In the genomic region with DNA sequence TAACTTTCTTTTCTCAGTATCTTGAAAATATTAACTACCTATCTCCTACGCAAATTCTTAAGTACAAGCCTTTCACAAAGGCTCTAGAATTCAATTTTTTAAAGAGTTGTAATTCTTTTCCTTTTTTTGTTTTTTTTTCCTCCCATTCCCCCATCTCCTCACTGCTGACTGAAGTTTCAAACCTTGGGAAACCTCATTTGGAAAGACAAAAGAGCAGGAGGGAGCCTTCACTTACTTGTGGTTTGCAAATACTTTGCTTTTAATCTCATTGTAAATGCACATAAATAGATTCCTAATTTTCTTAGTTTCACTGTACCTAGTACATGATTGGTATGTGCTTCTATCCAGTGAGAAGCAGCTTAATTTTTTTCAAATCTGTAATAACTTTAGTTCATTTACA, we compare ENCODE assay signal across 30 cellular contexts. TPM values are rescaled to one million over a fixed set of nuclear protein-coding genes. Genes with fewer than 3 reads are reported as not detected.
"Had no signal": no experiment of that assay in that cellular context is flagged by ENCODE, and none has a peak within 500 bp of the region (broad histone marks: within the 10 kb centered on the region; RNA-seq: fewer than 3 reads in every experiment).

No MANE protein-coding gene starts in this region.

- DNase-seq: colonic mucosa; effector CD8-positive, alpha-beta T cell; endodermal cell; foreskin keratinocyte; heart left ventricle; kidney; naive thymus-derived CD4-positive, alpha-beta T cell; nucleus accumbens; stimulated activated CD4-positive, alpha-beta T cell treated with anti-CD3 and anti-CD28 coated beads, Interleukin-12 subunit alpha, Interleukin-12 subunit beta, amount 100 ng/mL, for 4 hours; stimulated activated CD4-positive, alpha-beta T cell treated with anti-CD3 and anti-CD28 coated beads, Interleukin-1b, Interleukin-23, amount 100 ng/mL, for 48 hours; stimulated activated CD4-positive, alpha-beta T cell treated with anti-CD3 and anti-CD28 coated beads, Interleukin-4, amount 100 ng/mL, for 24 hours; stimulated activated naive CD4-positive, alpha-beta T cell treated with Interleukin-2 at 50 U/mL for 16 hours; stomach; thyroid gland; trophoblast cell had no signal

- H3K27ac Mint-ChIP-seq: dendritic cell treated with granulocyte-macrophage colony-stimulating factor and Interleukin-4, amounts not matched to agents 40 ng/mL and 50 ng/mL, for 4 days; endodermal cell; memory B cell; mesothelial cell of epicardium; naive thymus-derived CD4-positive, alpha-beta T cell; nephron; stimulated activated effector memory CD8-positive, alpha-beta T cell treated with anti-CD3 and anti-CD28 coated beads, Interleukin-12 subunit alpha, Interleukin-12 subunit beta, amount 100 ng/mL, for 72 hours had no signal

- H2AFZ ChIP-seq: hepatocyte had no signal

- H3K4me1 ChIP-seq: colonic mucosa, foreskin keratinocyte, gastroesophageal sphincter, heart left ventricle, prostate gland, right atrium auricular region, stomach, thyroid gland, vagina had no signal

- H3K9me3 ChIP-seq: colonic mucosa, gastroesophageal sphincter, heart left ventricle, prostate gland, right atrium auricular region, stomach, thyroid gland, vagina had no signal

- H3K36me3 Mint-ChIP-seq: mesothelial cell of epicardium; stimulated activated effector memory CD8-positive, alpha-beta T cell treated with anti-CD3 and anti-CD28 coated beads, Interleukin-12 subunit alpha, Interleukin-12 subunit beta, amount 100 ng/mL, for 72 hours had no signal

- H3K27me3 ChIP-seq: colonic mucosa, gastroesophageal sphincter, heart left ventricle, hepatocyte, right atrium auricular region, stomach, thyroid gland, vagina had no signal

- H3K4me2 ChIP-seq: hepatocyte, smooth muscle cell had no signal

- H3K79me2 ChIP-seq: hepatocyte had no signal

- H3K9me3 Mint-ChIP-seq: dendritic cell treated with granulocyte-macrophage colony-stimulating factor and Interleukin-4, amounts not matched to agents 40 ng/mL and 50 ng/mL, for 4 days; nephron had no signal

- H3K36me3 ChIP-seq: colonic mucosa, gastroesophageal sphincter, heart left ventricle, prostate gland, right atrium auricular region, stomach, thyroid gland, vagina had no signal

- H3K4me3 Mint-ChIP-seq: dendritic cell treated with granulocyte-macrophage colony-stimulating factor and Interleukin-4, amounts not matched to agents 40 ng/mL and 50 ng/mL, for 4 days; endodermal cell; memory B cell; mesothelial cell of epicardium; naive thymus-derived CD4-positive, alpha-beta T cell; nephron; stimulated activated effector memory CD8-positive, alpha-beta T cell treated with anti-CD3 and anti-CD28 coated beads, Interleukin-12 subunit alpha, Interleukin-12 subunit beta, amount 100 ng/mL, for 72 hours had no signal

- H3K27ac ChIP-seq: colonic mucosa, epithelial cell of prostate, foreskin keratinocyte, gastroesophageal sphincter, heart left ventricle, hepatocyte, prostate gland, right atrium auricular region, stomach, thyroid gland, vagina had no signal

- H3K4me3 ChIP-seq: colonic mucosa, gastroesophageal sphincter, heart left ventricle, hepatocyte, lung, prostate gland, right atrium auricular region, smooth muscle cell, stomach, thyroid gland, vagina had no signal

RNA-seq across cellular contexts. Expression of a gene that starts 15.8 kb away (rescaled TPM):
- total RNA-seq: esophagus mucosa, foreskin keratinocyte, osteocyte, smooth muscle cell had no signal
